8 cellular contexts compared by ENCODE assay signal in the genomic region with DNA sequence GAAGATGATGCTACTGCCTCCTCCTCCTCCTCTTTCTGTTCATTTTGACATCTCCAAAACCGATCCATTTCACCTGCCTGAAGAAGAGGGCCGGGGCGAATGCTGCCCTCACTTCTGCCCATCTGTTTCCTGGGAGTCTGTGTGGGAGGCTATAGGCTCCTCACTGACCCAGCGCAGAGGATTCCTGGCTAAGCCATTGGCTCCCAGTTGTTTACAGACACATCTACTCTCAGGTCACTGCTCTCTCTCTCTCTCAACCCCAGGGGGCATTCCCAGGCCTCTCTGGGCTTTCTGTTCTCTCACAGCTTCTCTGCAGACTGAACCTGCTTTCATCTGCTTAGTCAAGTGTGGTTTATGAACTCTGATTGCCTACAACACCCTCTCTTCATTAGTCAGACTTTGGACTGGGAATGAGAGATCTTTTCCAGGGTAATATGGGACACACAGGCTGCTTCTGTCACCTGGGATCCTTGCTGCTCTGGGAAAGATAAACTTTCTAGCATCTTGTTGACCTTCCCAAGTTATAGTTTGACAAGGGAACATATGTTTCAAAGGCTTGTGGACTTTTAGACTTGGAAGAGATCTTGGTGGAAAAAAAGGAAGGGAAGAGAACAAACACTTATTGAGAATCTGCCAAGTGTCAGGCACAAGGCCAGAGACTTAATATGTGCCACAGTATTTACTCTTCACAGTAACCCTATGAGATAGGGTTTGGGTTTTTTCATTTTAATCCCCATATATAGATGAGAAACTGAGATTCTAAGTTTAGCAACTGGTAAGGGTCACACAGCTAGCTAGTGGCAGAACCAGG. TPM values are rescaled to one million over a fixed set of nuclear protein-coding genes. Genes with fewer than 3 reads are reported as not detected.
DNase-seq lines count a peak whose midpoint lies in the region; ATAC-seq, FAIRE-seq and TF ChIP-seq lines count a peak whose summit lies in the region.

No MANE protein-coding gene starts in this region.

- FAIRE-seq in urothelium cell line (lab: Jason Lieb, UNC) = no peak

- H3K4me3 ChIP-seq in stomach = no peak overlapping the region

- ATAC-seq in HG02798 (IDR thresholded peaks at IDR 0.05; ENCODE audit: poor library complexity, unreplicated experiment) = peak; percentile 71

- no peak for TF ChIP-seq EP300 in stomach (IDR thresholded peaks at IDR 0.05)

- H3K36me3 ChIP-seq in stomach = no peaks in the 10 kb centered on the region

- H3K4me1 ChIP-seq in stomach = peaks cover 31 to 48% (median 41%) of the 10 kb centered on the region in 4 donors

- peak overlapping the region; percentile 53 to 87 (median 74) for H3K27ac ChIP-seq in stomach

- TF ChIP-seq POLR2A in stomach (IDR thresholded peaks at IDR 0.05) = no peak

- intact Hi-C loops in stomach (cut with DNase I; ENCODE audit: low total_unique reads) = no loop called here

- no peaks in the 10 kb centered on the region for H3K9me3 ChIP-seq in stomach

- no peaks in the 10 kb centered on the region for H3K27me3 ChIP-seq in stomach

- no peak for TF ChIP-seq CTCF in stomach (IDR thresholded peaks at IDR 0.05)

- peak; percentile 40 for DNase-seq in activated T-cell treated with anti-CD3 and anti-CD28 coated beads for 24 hours (ENCODE audit: low read depth)
- DNase-seq in activated T-cell treated with anti-CD3 and anti-CD28 coated beads for 4 hours = no peak
- peak; percentile 67 for DNase-seq in NCI-H446 treated with DMSO at 0.1 percent for 48 hours (lab: John Stamatoyannopoulos, UW)
- peak; percentile 84 for DNase-seq in activated effector memory CD4-positive, alpha-beta T cell treated with anti-CD3 and anti-CD28 coated beads, Interleukin-2, amount 50 U/mL, for 16 hours
- DNase-seq in iris pigment epithelial cell (ENCODE audit: low read depth) = peak; percentile 93
- peak; percentile 75 for DNase-seq in stomach
- no peak for DNase-seq in urothelium cell line (ENCODE audit: low spot score)

- 22 to 57% (median 36%) methylated on average over 4 of the region's 4 CpGs for WGBS in stomach, 5 donors

RNA-seq across cellular contexts. Expression of gene USP3, which starts 30.2 kb away (rescaled TPM):
- 100 to 1,000 TPM in 2 of 5 donors, 10 to 100 TPM in 3; 10.5 to 174 (median 68.7) TPM for total RNA-seq in stomach
- polyA plus RNA-seq in stomach = 10 to 100 TPM; 20.8 to 27.3 (median 25.7) TPM

Comparison
In these comparisons a context has a peak if more than half of its experiments do, and no peak if none do; other contexts are left out.
1. DNase-seq: peak in activated T-cell treated with anti-CD3 and anti-CD28 coated beads for 24 hours (single experiment), NCI-H446 treated with DMSO at 0.1 percent for 48 hours (single experiment), activated effector memory CD4-positive, alpha-beta T cell treated with anti-CD3 and anti-CD28 coated beads, Interleukin-2, amount 50 U/mL, for 16 hours (single experiment), iris pigment epithelial cell (single experiment) and stomach (single experiment); none in activated T-cell treated with anti-CD3 and anti-CD28 coated beads for 4 hours (single experiment) and urothelium cell line (single experiment).